Comparison of ENCODE assay signal across 1 cellular context in genomic region chr6:137218473-137218916, GRCh38.
A peak's percentile ranks its signal among the peaks of the same experiment; 100 is the strongest.
TF ChIP-seq lines count a peak whose summit lies in the region.

No MANE protein-coding gene starts in this region.

TF ChIP-seq in K562, 482 proteins besides CTCF, POLR2A, EP300 and RAD21 (continued from another document):
- TF ChIP-seq HSF4 (CRISPR knock-in tag; IDR thresholded peaks at IDR 0.05; ENCODE audit: borderline replicate concordance): 0 out of 2 replicates have a peak, but pooled peaks have one; percentile 17
- TF ChIP-seq HDAC1 (IDR thresholded peaks at IDR 0.05): no peak
- 0 out of 2 replicates have a peak, but pooled peaks have one; percentile 23 for TF ChIP-seq ZNF143 (CRISPR knock-in tag; IDR thresholded peaks at IDR 0.05)
- TF ChIP-seq TAF1 (IDR thresholded peaks at IDR 0.05; ENCODE audit: control insufficient read depth, extremely low read depth, insufficient read depth, low read length, severe bottlenecking): peak; percentile 15
- peak; percentile 43 for TF ChIP-seq TBP (optimal IDR thresholded peaks at IDR 0.05; ENCODE audit: low read depth, low read length)
- TF ChIP-seq ZBTB9 (CRISPR knock-in tag; IDR thresholded peaks at IDR 0.05): peak; percentile 44; the same call in 1 of the 2 replicates
- no peak for TF ChIP-seq MTA1 (IDR thresholded peaks at IDR 0.05; ENCODE audit: borderline replicate concordance)
- no peak for TF ChIP-seq CHD4 (IDR thresholded peaks at IDR 0.05; ENCODE audit: insufficient read depth, insufficient replicate concordance, low read depth, low read length, poor library complexity, severe bottlenecking)
- no peak for TF ChIP-seq SRSF3 (IDR thresholded peaks at IDR 0.05; ENCODE audit: insufficient read depth, low read length)
- peak; percentile 51; the same call in 1 of the 2 replicates for TF ChIP-seq CREM (IDR thresholded peaks at IDR 0.05; ENCODE audit: low read depth)
- TF ChIP-seq YY1 (IDR thresholded peaks at IDR 0.05; ENCODE audit: borderline replicate concordance in 1 of 3, control insufficient read depth in 1 of 3, extremely low read depth in 1 of 3, insufficient read depth in 3 of 3, insufficient read length in 1 of 3, insufficient replicate concordance in 2 of 3, low read depth in 1 of 3, low read length in 2 of 3): peak in 1 of 3 experiments; percentile 21
- TF ChIP-seq NR2C1 (IDR thresholded peaks at IDR 0.05): peak; percentile 54; the same call in 1 of the 2 replicates
- no peak for TF ChIP-seq NR2C1 (tag; IDR thresholded peaks at IDR 0.05)
- TF ChIP-seq DMBX1 (CRISPR knock-in tag; IDR thresholded peaks at IDR 0.05; ENCODE audit: borderline replicate concordance): no peak
- no peak for TF ChIP-seq ZNF232 (CRISPR knock-in tag; IDR thresholded peaks at IDR 0.05)
- TF ChIP-seq HNRNPK (IDR thresholded peaks at IDR 0.05; ENCODE audit: low read depth, low read length, poor library complexity, severe bottlenecking): no peak
- peak; percentile 26; the same call in 1 of the 2 replicates for TF ChIP-seq CEBPB (tag; IDR thresholded peaks at IDR 0.05)
- TF ChIP-seq JUND (IDR thresholded peaks at IDR 0.05; ENCODE audit: borderline replicate concordance, low read depth, low read length): no peak
- TF ChIP-seq JUND (tag; IDR thresholded peaks at IDR 0.05; ENCODE audit: borderline replicate concordance, low read depth, low read length): peak; percentile 11; the same call in 1 of the 3 replicates
- no peak for TF ChIP-seq NFE2 (IDR thresholded peaks at IDR 0.05; ENCODE audit: low read depth)
- TF ChIP-seq TRIM28 (IDR thresholded peaks at IDR 0.05): no peak
- TF ChIP-seq ZNF76 (CRISPR knock-in tag; IDR thresholded peaks at IDR 0.05; ENCODE audit: borderline replicate concordance): no peak
- no peak for TF ChIP-seq NR3C1 (CRISPR knock-in tag; IDR thresholded peaks at IDR 0.05)
- TF ChIP-seq CHD1 (IDR thresholded peaks at IDR 0.05; ENCODE audit: low read length): peak; percentile 29
